1 cellular context compared by ENCODE assay signal in genomic region chr1:38003261-38004250, GRCh38.
TF ChIP-seq lines count a peak whose summit lies in the region.

No MANE protein-coding gene starts in this region.

TF ChIP-seq in K562, 482 proteins besides CTCF, POLR2A, EP300 and RAD21:
- peak; percentile 54; the same call in 1 of the 2 replicates for TF ChIP-seq TFAP4 (CRISPR knock-in tag; IDR thresholded peaks at IDR 0.05; ENCODE audit: borderline replicate concordance)
- no peak for TF ChIP-seq FOXP4 (CRISPR knock-in tag; IDR thresholded peaks at IDR 0.05; ENCODE audit: borderline replicate concordance)
- peak; percentile 84 for TF ChIP-seq RBM25 (IDR thresholded peaks at IDR 0.05; ENCODE audit: low read depth, low read length, severe bottlenecking)
- TF ChIP-seq GABPB1 (CRISPR knock-in tag; IDR thresholded peaks at IDR 0.05) = peak; percentile 51; the same call in 1 of the 2 replicates
- no peak for TF ChIP-seq THRAP3 (IDR thresholded peaks at IDR 0.05; ENCODE audit: borderline replicate concordance)
- no peak for TF ChIP-seq NR2F6 (CRISPR knock-in tag; IDR thresholded peaks at IDR 0.05)
- TF ChIP-seq PHB (CRISPR knock-in tag; IDR thresholded peaks at IDR 0.05) = 0 out of 2 replicates have a peak, but pooled peaks have one; percentile 23
- peak; percentile 55; the same call in 1 of the 2 replicates for TF ChIP-seq AFF4 (CRISPR knock-in tag; IDR thresholded peaks at IDR 0.05)
- peak; percentile 68 for TF ChIP-seq BCOR (IDR thresholded peaks at IDR 0.05)
- 0 out of 2 replicates have a peak, but pooled peaks have one; percentile 15 for TF ChIP-seq ZBTB2 (IDR thresholded peaks at IDR 0.05)
- peak; percentile 32; the same call in 1 of the 2 replicates for TF ChIP-seq POLR2AphosphoS2 (IDR thresholded peaks at IDR 0.05; ENCODE audit: low read length)
- peak; percentile 68; the same call in 1 of the 2 replicates for TF ChIP-seq ZBTB7A (IDR thresholded peaks at IDR 0.05; ENCODE audit: borderline replicate concordance, control insufficient read depth, low read depth, low read length)
- 0 out of 2 replicates have a peak, but pooled peaks have one; percentile 21 for TF ChIP-seq ZNF232 (CRISPR knock-in tag; IDR thresholded peaks at IDR 0.05)
- 0 out of 2 replicates have a peak, but pooled peaks have one; percentile 72 for TF ChIP-seq PTBP1 (IDR thresholded peaks at IDR 0.05; ENCODE audit: low read depth, low read length)
- no peak for TF ChIP-seq CHD2 (IDR thresholded peaks at IDR 0.05; ENCODE audit: low read depth, low read length)
- 0 out of 2 replicates have a peak, but pooled peaks have one; percentile 30 for TF ChIP-seq ZNF740 (CRISPR knock-in tag; IDR thresholded peaks at IDR 0.05)
- TF ChIP-seq ZNF740 (tag; IDR thresholded peaks at IDR 0.05) = no peak
- TF ChIP-seq BRF1 (IDR thresholded peaks at IDR 0.05; ENCODE audit: borderline replicate concordance, extremely low read depth, insufficient read length) = no peak
- TF ChIP-seq SMARCB1 (IDR thresholded peaks at IDR 0.05; ENCODE audit: insufficient read length, low read depth) = no peak
- TF ChIP-seq TBL1XR1 (IDR thresholded peaks at IDR 0.05; ENCODE audit: low read length in 2 of 2) = peak; percentile 19 to 48; a peak in 1 of 4 replicates
- no peak for TF ChIP-seq KLF1 (tag; IDR thresholded peaks at IDR 0.05)
- 0 out of 2 replicates have a peak, but pooled peaks have one; percentile 20 for TF ChIP-seq EP400 (IDR thresholded peaks at IDR 0.05)
- TF ChIP-seq BCL6 (CRISPR knock-in tag; IDR thresholded peaks at IDR 0.05) = no peak
- 0 out of 2 replicates have a peak, but pooled peaks have one; percentile 29 for TF ChIP-seq POLR2G (IDR thresholded peaks at IDR 0.05; ENCODE audit: low read depth, low read length)
- TF ChIP-seq FOXK1 (CRISPR knock-in tag; IDR thresholded peaks at IDR 0.05; ENCODE audit: borderline replicate concordance) = peak; percentile 68; the same call in 1 of the 2 replicates
- TF ChIP-seq NR1H2 (CRISPR knock-in tag; IDR thresholded peaks at IDR 0.05) = 0 out of 2 replicates have a peak, but pooled peaks have one; percentile 79
- 0 out of 2 replicates have a peak, but pooled peaks have one; percentile 9 for TF ChIP-seq MYC (IDR thresholded peaks at IDR 0.05; ENCODE audit: low read depth, low read length)
- no peak for TF ChIP-seq MYC (CRISPR knock-in tag; IDR thresholded peaks at IDR 0.05; ENCODE audit: borderline replicate concordance, low read depth)
- TF ChIP-seq MLLT1 (IDR thresholded peaks at IDR 0.05) = 0 out of 4 replicates have a peak, but pooled peaks of 1 of the 2 experiments have one; percentile 8
- 0 out of 2 replicates have a peak, but pooled peaks have one; percentile 71 for TF ChIP-seq ZNF511 (CRISPR knock-in tag; IDR thresholded peaks at IDR 0.05)
- TF ChIP-seq TAF9B (IDR thresholded peaks at IDR 0.05; ENCODE audit: partially characterized antibody) = no peak
- 0 out of 2 replicates have a peak, but pooled peaks have one; percentile 27 for TF ChIP-seq RBFOX2 (IDR thresholded peaks at IDR 0.05; ENCODE audit: low read depth, low read length)
- no peak for TF ChIP-seq GABPB2 (CRISPR knock-in tag; conservative IDR thresholded peaks at IDR 0.05)
- TF ChIP-seq DLX4 (CRISPR knock-in tag; IDR thresholded peaks at IDR 0.05) = no peak
- peak; percentile 44; the same call in 1 of the 2 replicates for TF ChIP-seq HDAC2 (IDR thresholded peaks at IDR 0.05)
- peak; percentile 21 for TF ChIP-seq KDM5B (IDR thresholded peaks at IDR 0.05; ENCODE audit: insufficient replicate concordance, low read depth, low read length)
- TF ChIP-seq MXD1 (CRISPR knock-in tag; IDR thresholded peaks at IDR 0.05; ENCODE audit: borderline replicate concordance, poor library complexity, severe bottlenecking) = peak; percentile 22
- TF ChIP-seq MYNN (IDR thresholded peaks at IDR 0.05) = 0 out of 2 replicates have a peak, but pooled peaks have one; percentile 20
- TF ChIP-seq MYNN (CRISPR knock-in tag; IDR thresholded peaks at IDR 0.05) = no peak
- peak; percentile 22 to 58; a peak in 1 of 4 replicates for TF ChIP-seq SIN3A (IDR thresholded peaks at IDR 0.05; ENCODE audit: borderline replicate concordance in 2 of 2, control insufficient read depth in 1 of 2, low read depth in 2 of 2, low read length in 2 of 2)
- no peak for TF ChIP-seq MAZ (CRISPR knock-in tag; conservative IDR thresholded peaks at IDR 0.05 in 1 of 2, IDR thresholded peaks at IDR 0.05 in 1 of 2)
- TF ChIP-seq CHD1 (IDR thresholded peaks at IDR 0.05; ENCODE audit: low read length) = peak; percentile 93
- TF ChIP-seq KDM1A (IDR thresholded peaks at IDR 0.05) = peak in 1 of 2 experiments; percentile 30; a peak in 1 of 4 replicates
- TF ChIP-seq ARID1B (IDR thresholded peaks at IDR 0.05) = no peak
- 0 out of 2 replicates have a peak, but pooled peaks have one; percentile 34 for TF ChIP-seq ARID4B (CRISPR knock-in tag; IDR thresholded peaks at IDR 0.05)
